ENCODE assay signal across 1 cellular context in genomic region chr16:20532284-20532792, GRCh38. TPM values are rescaled to one million over a fixed set of nuclear protein-coding genes. Genes with fewer than 3 reads are reported as not detected.
"Had no signal": no experiment of that assay in that cellular context is flagged by ENCODE, and none has a peak within 500 bp of the region (broad histone marks: within the 10 kb centered on the region; RNA-seq: fewer than 3 reads in every experiment).

No MANE protein-coding gene starts in this region.

RNA-seq across cellular contexts. Expression of gene ACSM2B, which starts 43.8 kb away (rescaled TPM):
- total RNA-seq: G401 had no signal
